Comparison of ENCODE assay signal across 8 cellular contexts in the genomic region with DNA sequence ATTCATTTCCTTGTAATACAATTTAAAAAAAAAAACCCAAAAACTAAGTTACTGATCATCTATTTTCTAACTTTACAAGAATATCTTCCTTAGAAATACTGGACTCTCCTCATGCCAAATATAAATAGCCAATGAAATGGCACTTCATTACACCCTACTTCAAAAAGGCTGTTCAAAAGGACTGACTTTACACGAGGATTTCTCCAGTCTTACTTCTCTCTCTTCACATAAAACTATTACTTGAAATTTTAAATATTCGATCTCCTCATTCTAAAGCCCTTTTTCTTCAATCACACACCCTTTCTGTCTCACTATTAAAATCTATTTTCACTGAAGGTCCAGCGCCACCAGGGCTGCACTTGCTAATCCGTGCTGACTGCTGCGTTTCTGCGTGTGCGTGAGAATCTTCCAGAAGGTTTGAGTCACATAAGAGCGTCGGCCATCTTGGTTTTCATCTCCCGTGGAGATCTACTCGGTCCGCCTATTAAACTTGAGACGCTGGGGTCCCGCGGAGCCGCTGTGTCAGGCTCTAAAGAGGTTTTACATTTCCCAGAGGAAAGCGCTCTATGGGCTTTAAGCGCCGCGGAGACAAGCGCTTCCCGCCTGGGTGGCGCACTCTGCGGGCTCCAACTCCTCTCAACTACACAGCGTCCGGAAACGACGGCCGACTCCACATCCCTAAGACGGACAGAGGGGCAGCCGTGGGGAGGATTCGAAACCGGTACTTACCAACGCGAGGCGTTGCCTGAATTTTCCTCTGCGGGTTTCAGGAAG. TPM values are rescaled to one million over a fixed set of nuclear protein-coding genes. Genes with fewer than 3 reads are reported as not detected.
DNase-seq lines count a peak whose midpoint lies in the region; ATAC-seq, FAIRE-seq and TF ChIP-seq lines count a peak whose summit lies in the region.

No MANE protein-coding gene starts in this region.

- H3K4me1 ChIP-seq in CD8-positive, alpha-beta T cell (ENCODE audit: insufficient read depth, low read length): peaks cover 21% of the 10 kb centered on the region

- peak overlapping the region; percentile 88 for H3K4me3 ChIP-seq in CD8-positive, alpha-beta T cell (ENCODE audit: low read depth, low read length)
- H3K4me3 ChIP-seq in Jurkat, Clone E6-1 (ENCODE audit: low read length): peak overlapping the region; percentile 72
- H3K4me3 ChIP-seq in fibroblast of pulmonary artery (replicated peaks; ENCODE audit: low read depth, low read length): peak overlapping the region; percentile 95

- CTCF ChIA-PET in CD8-positive, alpha-beta T cell (lab: Charles Lee): interaction anchor here (1.3 kb wide), 1 partner anchor 179 kb away, joined by 8 read pairs; no protein-coding TSS in a partner anchor

- intact Hi-C loops in CD8-positive, alpha-beta T cell (cut with DNase I, micrococcal nuclease): loop anchor here (1.0 to 10.0 kb wide), 15 partner anchors 61 to 931 kb away; partner anchors contain the start of genes KCNA3 (in 2 of the 2), RBM15 (in 2 of the 2), CD53 (in 1 of the 2) and CEPT1 (in 1 of the 2)

- FAIRE-seq in RCC 7860 (lab: Jason Lieb, UNC): no peak

- peaks cover 37% of the 10 kb centered on the region for H3K9me3 Mint-ChIP-seq in CD8-positive, alpha-beta T cell
- peaks cover 31% of the 10 kb centered on the region for H3K9me3 Mint-ChIP-seq in nephron

- POLR2A ChIA-PET in CD8-positive, alpha-beta T cell (lab: Charles Lee): interaction anchor here (1.0 to 2.8 kb wide), 6 partner anchors 29 to 180 kb away, joined by 3 to 34 read pairs (median 4); partner anchors contain the start of genes CD53, CEPT1 and DRAM2

- peaks cover 41% of the 10 kb centered on the region for H3K36me3 Mint-ChIP-seq in CD8-positive, alpha-beta T cell
- H3K36me3 Mint-ChIP-seq in nephron (ENCODE audit: low read depth): peaks cover 33% of the 10 kb centered on the region

- peaks cover 3% of the 10 kb centered on the region for H3K27me3 Mint-ChIP-seq in CD8-positive, alpha-beta T cell (ENCODE audit: low read depth)
- peaks cover 7% of the 10 kb centered on the region for H3K27me3 Mint-ChIP-seq in nephron (ENCODE audit: low read depth)

- H3K4me3 Mint-ChIP-seq in CD8-positive, alpha-beta T cell: peak overlapping the region; percentile 84
- H3K4me3 Mint-ChIP-seq in nephron: peak overlapping the region; percentile 84 to 89 (median 86)

- peak overlapping the region; percentile 99 for H3K27ac Mint-ChIP-seq in CD8-positive, alpha-beta T cell
- H3K27ac Mint-ChIP-seq in nephron: peak overlapping the region; percentile 79 to 88 (median 80)

- DNase-seq in CD8-positive, alpha-beta T cell: peak; percentile 33 to 79 (median 53)
- DNase-seq in Jurkat, Clone E6-1 (ENCODE audit: low read depth, low spot score): peak; percentile 58
- peak; percentile 43 for DNase-seq in RCC 7860 (ENCODE audit: low spot score)
- peak; percentile 38 for DNase-seq in activated T-helper 9 cell treated with anti-CD3 and anti-CD28 coated beads, Interleukin-2, amount 50 U/mL, for 16 hours (ENCODE audit: low read depth)
- peak; percentile 89 for DNase-seq in fibroblast of pulmonary artery (ENCODE audit: low read depth)
- DNase-seq in stimulated activated naive CD4-positive, alpha-beta T cell treated with Interleukin-2 at 50 U/mL for 16 hours (lab: John Stamatoyannopoulos, UW): peak; percentile 65

- H3K36me3 ChIP-seq in CD8-positive, alpha-beta T cell (ENCODE audit: insufficient read depth, low read length): no peaks in the 10 kb centered on the region

- peaks cover 33% of the 10 kb centered on the region for H3K4me1 Mint-ChIP-seq in CD8-positive, alpha-beta T cell (ENCODE audit: low read depth)
- H3K4me1 Mint-ChIP-seq in nephron: peaks cover 5% of the 10 kb centered on the region

- ATAC-seq in CD8-positive, alpha-beta T cell: peak; percentile 20
- peak; percentile 32 for ATAC-seq in GM21447 (IDR thresholded peaks at IDR 0.05; ENCODE audit: unreplicated experiment)

- TF ChIP-seq CTCF in CD8-positive, alpha-beta T cell (IDR thresholded peaks at IDR 0.05): no peak
- TF ChIP-seq CTCF in fibroblast of pulmonary artery (IDR thresholded peaks at IDR 0.05; ENCODE audit: low read length, missing control alignments) (peak; percentile 24), nephron (IDR thresholded peaks at IDR 0.05; ENCODE audit: unreplicated experiment in 3 of 3) (no peak)

- peak overlapping the region; percentile 98 for H3K27ac ChIP-seq in CD8-positive, alpha-beta T cell (ENCODE audit: low read depth, low read length)

- no peaks in the 10 kb centered on the region for H3K27me3 ChIP-seq in CD8-positive, alpha-beta T cell (ENCODE audit: insufficient read depth, low read length)

- peaks cover 12% of the 10 kb centered on the region for H3K9me3 ChIP-seq in CD8-positive, alpha-beta T cell (ENCODE audit: low read length)

RNA-seq across cellular contexts. Expression of gene LRIF1, which starts 0.6 kb away (rescaled TPM):
- 1 to 10 TPM; 1.8 to 1.9 TPM for total RNA-seq in CD8-positive, alpha-beta T cell
- 17.1 TPM for polyA plus RNA-seq in Jurkat, Clone E6-1 (2012; ENCODE audit: insufficient read depth, insufficient read length)

Comparison
In these comparisons a context has a peak if more than half of its experiments do, and no peak if none do; other contexts are left out.
1. Peak in every context shown above with its lines: DNase-seq, ATAC-seq, H3K4me3 ChIP-seq and H3K27ac ChIP-seq.
2. DNase-seq: peak in every context shown above with its lines; median percentile 89 in fibroblast of pulmonary artery; 65 in stimulated activated naive CD4-positive, alpha-beta T cell treated with Interleukin-2 at 50 U/mL for 16 hours; 58 in Jurkat, Clone E6-1; 53 in CD8-positive, alpha-beta T cell; 43 in RCC 7860; 38 in activated T-helper 9 cell treated with anti-CD3 and anti-CD28 coated beads, Interleukin-2, amount 50 U/mL, for 16 hours.